Comparison of ENCODE assay signal across 8 cellular contexts in the genomic region with DNA sequence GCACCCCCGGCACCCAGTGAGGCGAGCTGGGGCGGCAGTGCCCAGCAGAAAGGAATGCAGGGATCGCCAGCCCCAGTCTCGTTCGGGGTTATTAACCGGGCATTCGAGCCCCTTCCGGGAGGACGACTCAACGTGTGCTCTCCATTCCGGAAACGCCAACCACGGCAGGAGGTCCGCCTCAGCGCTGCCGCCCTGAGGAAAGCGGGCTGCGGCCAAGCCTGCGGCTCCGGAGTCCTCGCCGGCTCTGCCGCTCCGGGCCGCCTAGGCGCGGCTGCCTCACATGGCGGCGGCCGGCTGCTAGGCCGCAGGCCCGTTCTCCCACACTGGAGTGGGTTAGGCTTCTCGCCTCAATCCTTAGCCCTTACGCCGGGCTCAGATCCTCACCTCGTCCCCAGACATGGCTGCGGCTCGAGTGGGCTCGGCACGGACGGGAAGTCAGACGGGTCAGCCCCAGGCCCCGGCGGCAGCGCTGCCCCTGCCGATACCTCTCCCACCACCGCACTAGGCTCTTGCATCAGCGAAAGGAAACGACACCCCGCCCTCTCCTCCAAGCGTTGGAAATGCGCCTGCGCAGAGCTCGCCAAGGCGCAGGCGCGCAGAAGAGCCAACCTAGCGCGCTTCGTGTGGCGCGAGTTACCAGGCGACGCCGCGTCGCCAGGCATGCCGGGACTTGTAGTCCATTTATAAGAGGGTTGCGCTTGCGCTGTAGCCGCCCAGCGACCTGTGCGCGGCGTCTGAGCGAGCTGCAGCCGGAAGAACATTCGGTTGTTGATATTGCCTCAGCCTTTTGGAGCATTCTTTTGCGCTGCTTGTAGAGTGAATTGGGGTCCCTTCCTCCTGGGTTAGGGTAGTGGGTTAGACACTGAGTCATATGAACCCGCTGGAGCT. TPM values are rescaled to one million over a fixed set of nuclear protein-coding genes. Genes with fewer than 3 reads are reported as not detected.
DNase-seq lines count a peak whose midpoint lies in the region; ATAC-seq lines count a peak whose summit lies in the region.

A gene with protein sequence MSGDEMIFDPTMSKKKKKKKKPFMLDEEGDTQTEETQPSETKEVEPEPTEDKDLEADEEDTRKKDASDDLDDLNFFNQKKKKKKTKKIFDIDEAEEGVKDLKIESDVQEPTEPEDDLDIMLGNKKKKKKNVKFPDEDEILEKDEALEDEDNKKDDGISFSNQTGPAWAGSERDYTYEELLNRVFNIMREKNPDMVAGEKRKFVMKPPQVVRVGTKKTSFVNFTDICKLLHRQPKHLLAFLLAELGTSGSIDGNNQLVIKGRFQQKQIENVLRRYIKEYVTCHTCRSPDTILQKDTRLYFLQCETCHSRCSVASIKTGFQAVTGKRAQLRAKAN (minus strand): TSS at position 532 of the 888 bp plus-strand sequence. CDS start 133 bp downstream, at position 399.

- peak; percentile 82 for ATAC-seq in GM21360 (IDR thresholded peaks at IDR 0.05; ENCODE audit: unreplicated experiment)
- ATAC-seq in effector memory CD8-positive, alpha-beta T cell (replicated peaks), result peak; percentile 87

- H3K27ac Mint-ChIP-seq in effector memory CD8-positive, alpha-beta T cell, result peak within 1 kb of the TSS; percentile 98 to 99

- H3K9me3 Mint-ChIP-seq in effector memory CD8-positive, alpha-beta T cell, result no peaks in the 10 kb centered on the region

- peaks cover 40% of the 10 kb centered on the region for H3K36me3 Mint-ChIP-seq in effector memory CD8-positive, alpha-beta T cell (ENCODE audit: insufficient read depth)

- peaks cover 36 to 42% of the 10 kb centered on the region in 2 donors for H3K4me1 Mint-ChIP-seq in effector memory CD8-positive, alpha-beta T cell (ENCODE audit: low read depth in 2 of 2)

- DNase-seq in COLO668 (lab: John Stamatoyannopoulos, UW; ENCODE audit: unreplicated experiment), result peak; percentile 99
- DNase-seq in HT1080 (ENCODE audit: low read depth), result peak; percentile 97
- peak; percentile 98 for DNase-seq in NOMO-1 treated with DMSO at 0.1 percent for 48 hours (lab: John Stamatoyannopoulos, UW; ENCODE audit: unreplicated experiment)
- peak; percentile 88 to 92 for DNase-seq in activated CD8-positive, alpha-beta memory T cell treated with anti-CD3 and anti-CD28 coated beads for 4 hours (ENCODE audit: low read depth in 2 of 2)
- DNase-seq in effector memory CD8-positive, alpha-beta T cell, result peak; percentile 90 to 95 (median 93)
- DNase-seq in medulla oblongata (ENCODE audit: extremely low spot score), result peak; percentile 98
- DNase-seq in stimulated activated CD8-positive, alpha-beta memory T cell treated with anti-CD3 and anti-CD28 coated beads, Interleukin-12 subunit alpha, Interleukin-12 subunit beta, amount 100 ng/mL, for 1 hour (ENCODE audit: low read depth), result peak; percentile 89

- peak within 1 kb of the TSS; percentile 96 to 98 for H3K4me3 Mint-ChIP-seq in effector memory CD8-positive, alpha-beta T cell

- H3K27me3 Mint-ChIP-seq in effector memory CD8-positive, alpha-beta T cell, result no peaks in the 10 kb centered on the region

RNA-seq across cellular contexts. Expression of the gene that starts here (rescaled TPM):
- 123 and 125 TPM in 2 replicates for total RNA-seq in HT1080 (2014; rRNA removed; shearing (Covaris generic))
- 165 and 180 TPM in 2 replicates for polyA plus RNA-seq in HT1080 (2015; cell fraction: cytosol; rRNA removed)
- 76.5 and 93.5 TPM in 2 replicates for polyA plus RNA-seq in HT1080 (2015; cell fraction: nucleus; rRNA removed)

Comparison
In these comparisons a context has a peak if more than half of its experiments do, and no peak if none do; other contexts are left out.
1. Peak in every context shown above with its lines: DNase-seq and ATAC-seq.